In the genomic region with DNA sequence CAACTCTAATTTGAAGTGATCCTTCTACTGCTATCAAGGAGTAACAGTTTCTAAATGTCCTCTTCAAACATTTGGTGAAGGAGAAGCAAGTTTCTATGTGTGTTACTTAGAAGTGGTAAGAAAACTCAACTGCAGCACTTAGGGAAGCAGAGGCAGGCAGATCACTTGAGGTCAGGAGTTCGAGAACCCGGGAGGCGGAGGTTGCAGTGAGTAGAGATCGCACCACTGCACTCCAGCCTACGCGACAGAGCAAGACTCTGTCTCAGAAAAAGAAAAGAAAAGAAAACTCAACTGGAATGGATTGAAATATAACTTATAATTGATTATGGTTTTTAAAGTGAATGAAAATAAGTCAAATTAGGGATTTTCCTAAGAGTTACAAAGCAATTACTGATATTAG, we compare ENCODE assay signal across 22 cellular contexts.
DNase-seq lines count a peak whose midpoint lies in the region; ATAC-seq, FAIRE-seq and TF ChIP-seq lines count a peak whose summit lies in the region.
"Had no signal": no experiment of that assay in that cellular context is flagged by ENCODE, and none has a peak within 500 bp of the region (broad histone marks: within the 10 kb centered on the region; RNA-seq: fewer than 3 reads in every experiment).

No MANE protein-coding gene starts in this region.

- no peaks in the 10 kb centered on the region for H3K27me3 ChIP-seq in CD4-positive, alpha-beta T cell (ENCODE audit: control insufficient read depth, insufficient read depth, low read length)
- H3K27me3 ChIP-seq in IMR-90 (ENCODE audit: control insufficient read depth, insufficient read depth, low read length) (no peaks in the 10 kb centered on the region), GM12878 (replicated peaks in 1 of 2; ENCODE audit: control insufficient read depth in 2 of 2, insufficient read depth in 2 of 2, low read length in 1 of 2) (no peaks in the 10 kb centered on the region), gastroesophageal sphincter (no peaks in the 10 kb centered on the region)

- peaks cover 61% of the 10 kb centered on the region for H3K4me1 Mint-ChIP-seq in CD4-positive, alpha-beta T cell (ENCODE audit: low read depth)
- peaks cover 32% of the 10 kb centered on the region for H3K4me1 Mint-ChIP-seq in neural crest cell

- CTCF ChIA-PET in CD4-positive, alpha-beta T cell (lab: Charles Lee): no interaction called here
- CTCF ChIA-PET in IMR-90 (lab: Yijun Ruan, JAX) (no interaction called here), GM12878 (lab: Yijun Ruan, JAX) (no interaction called here)

- no peaks in the 10 kb centered on the region for H3K79me1 ChIP-seq in IMR-90 (ENCODE audit: low read depth in 1 of 2, low read length in 2 of 2)

- H3K14ac ChIP-seq in IMR-90 (replicated peaks; ENCODE audit: low read depth, low read length): no peak overlapping the region; the same call in 1 of the 2 replicates

- H2AFZ ChIP-seq in IMR-90 (replicated peaks; ENCODE audit: low read length, poor library complexity): no peak overlapping the region
- H2AFZ ChIP-seq in GM12878 (ENCODE audit: control insufficient read depth, low read depth, low read length): peak overlapping the region; percentile 65
- H2AFZ ChIP-seq: parathyroid adenoma had no signal

- TF ChIP-seq POLR2A in IMR-90 (IDR thresholded peaks at IDR 0.05; ENCODE audit: low read depth, low read length) (no peak), GM12878 (IDR thresholded peaks at IDR 0.05; ENCODE audit: low read depth, low read length) (no peak), gastroesophageal sphincter (IDR thresholded peaks at IDR 0.05) (no peak)

- RAD21 ChIA-PET in GM12878 (lab: Charles Lee; ENCODE audit: unreplicated experiment): interaction anchor here (1.0 kb wide), 2 partner anchors 44 to 70 kb away, joined by 3 read pairs; no protein-coding TSS in a partner anchor

- SMC1A ChIA-PET in GM12878 (lab: Charles Lee; ENCODE audit: uncharacterized antibody, unreplicated experiment): interaction anchor here (1.0 to 2.9 kb wide), 5 partner anchors 12 to 132 kb away, joined by 3 to 26 read pairs (median 5); no protein-coding TSS in a partner anchor

- H3K4ac ChIP-seq in IMR-90 (ENCODE audit: low read depth, low read length): peak overlapping the region; percentile 36; the same call in 1 of the 2 replicates

- no peak for TF ChIP-seq EP300 in GM12878 (IDR thresholded peaks at IDR 0.05; ENCODE audit: borderline replicate concordance in 1 of 2, control insufficient read depth in 1 of 2, low read depth in 2 of 2, low read length in 2 of 2)
- no peak for TF ChIP-seq EP300 in gastroesophageal sphincter (IDR thresholded peaks at IDR 0.05)

- H2BK5ac ChIP-seq in IMR-90 (ENCODE audit: low read depth, low read length, poor library complexity, severe bottlenecking): no peak overlapping the region

- H4K20me1 ChIP-seq in IMR-90 (ENCODE audit: insufficient read depth, low read length) (no peaks in the 10 kb centered on the region), GM12878 (ENCODE audit: control insufficient read depth, insufficient read depth) (no peaks in the 10 kb centered on the region)

- no peak overlapping the region for H2AK9ac ChIP-seq in IMR-90 (replicated peaks; ENCODE audit: low read depth, low read length, poor library complexity)

- no peak overlapping the region for H2AK5ac ChIP-seq in IMR-90 (ENCODE audit: low read depth, low read length)

- in situ Hi-C loops in IMR-90 (cut with MboI; ENCODE audit: low sequenced_read_pairs): no loop called here
- in situ Hi-C loops in GM12878 (cut with MboI): no loop called here

- no peak for ATAC-seq in CD4-positive, alpha-beta T cell (ENCODE audit: poor library complexity)
- ATAC-seq in IMR-90 (ENCODE audit: low read depth) (no peak), GM12878 (no peak), gastroesophageal sphincter (no peak)

- peak overlapping the region; percentile 52 for H3K4me3 Mint-ChIP-seq in CD4-positive, alpha-beta T cell
- peak overlapping the region; percentile 45 for H3K4me3 Mint-ChIP-seq in neural crest cell
- H3K4me3 Mint-ChIP-seq: brain, CD14-positive monocyte, type B pancreatic cell had no signal

- intact Hi-C loops in CD4-positive, alpha-beta T cell (cut with DNase I, micrococcal nuclease): loop anchor here in 1 of 2 experiments (10.0 kb wide), 1 partner anchor 524 kb away; the partner anchor contains the start of gene DUSP6
- intact Hi-C loops in IMR-90 (cut with micrococcal nuclease): no loop called here
- intact Hi-C loops in GM12878 (cut with micrococcal nuclease; ENCODE audit: unreplicated experiment): no loop called here

- H2BK20ac ChIP-seq in IMR-90 (ENCODE audit: low read depth, low read length): peak overlapping the region; percentile 5; the same call in 1 of the 2 replicates

- BruUV-seq in IMR-90 (replicated peaks; lab: Mats Ljungman, UMichigan): no TSS peak
- no TSS peak for BruUV-seq in GM12878 (replicated peaks; lab: Mats Ljungman, UMichigan)

- peaks cover 15% of the 10 kb centered on the region; the same call in 1 of the 2 replicates for H3K9me1 ChIP-seq in IMR-90 (ENCODE audit: insufficient read depth, low read length)

- no peaks in the 10 kb centered on the region for H3K36me3 ChIP-seq in IMR-90 (ENCODE audit: control insufficient read depth, insufficient read depth, low read length)
- H3K36me3 ChIP-seq in GM12878 (ENCODE audit: control insufficient read depth in 2 of 2, insufficient read depth in 2 of 2, low read length in 1 of 2): no peaks in the 10 kb centered on the region
- H3K36me3 ChIP-seq in gastroesophageal sphincter: no peaks in the 10 kb centered on the region

- no peak for FAIRE-seq in GM12878 (lab: Jason Lieb, UNC)
- FAIRE-seq: H1, keratinocyte, RCC 7860 had no signal

- no peak overlapping the region for H2BK15ac ChIP-seq in IMR-90 (ENCODE audit: low read depth, low read length)

- H3K27ac Mint-ChIP-seq in CD4-positive, alpha-beta T cell: no peak overlapping the region
- peak overlapping the region; percentile 30 for H3K27ac Mint-ChIP-seq in neural crest cell (ENCODE audit: unreplicated experiment)
- H3K27ac Mint-ChIP-seq: CD14-positive monocyte, type B pancreatic cell had no signal

- no peak overlapping the region for H4K5ac ChIP-seq in IMR-90 (ENCODE audit: low read depth, low read length)

- H3K9me3 ChIP-seq in CD4-positive, alpha-beta T cell (ENCODE audit: control insufficient read depth, low read length): no peaks in the 10 kb centered on the region
- no peaks in the 10 kb centered on the region for H3K9me3 ChIP-seq in IMR-90 (ENCODE audit: control insufficient read depth, insufficient read depth, low read length)
- no peaks in the 10 kb centered on the region for H3K9me3 ChIP-seq in GM12878 (replicated peaks; ENCODE audit: control insufficient read depth, insufficient read depth, low read length)
- H3K9me3 ChIP-seq in gastroesophageal sphincter: no peaks in the 10 kb centered on the region

- H4K91ac ChIP-seq in IMR-90 (ENCODE audit: insufficient read depth, low read depth, low read length): no peak overlapping the region

- DNase-seq in CD4-positive, alpha-beta T cell: no peak
- DNase-seq in IMR-90 (no peak), GM12878 (ENCODE audit: low read depth, low spot score) (no peak), neural crest cell (ENCODE audit: low read depth, low spot score) (no peak), A172 (ENCODE audit: low spot score) (no peak)
- DNase-seq in stimulated activated naive CD4-positive, alpha-beta T cell (lab: John Stamatoyannopoulos, UW): no peak
- DNase-seq: activated T-cell treated with anti-CD3 and anti-CD28 coated beads for 4 hours; NCI-H1092 treated with DMSO at 0.1 percent for 48 hours; NCI-H2029; NCI-H526 treated with DMSO at 0.1 percent for 48 hours; small intestine; stimulated activated CD4-positive, alpha-beta T cell treated with anti-CD3 and anti-CD28 coated beads, Interleukin-1b, Interleukin-23, amount 100 ng/mL, for 48 hours; stimulated activated CD8-positive, alpha-beta memory T cell treated with anti-CD3 and anti-CD28 coated beads, Interleukin-4, amount 100 ng/mL, for 48 hours; T-helper 1 cell had no signal

- TF ChIP-seq RAD21 in IMR-90 (IDR thresholded peaks at IDR 0.05; ENCODE audit: low read length) (no peak), GM12878 (IDR thresholded peaks at IDR 0.05; ENCODE audit: insufficient read depth, low read depth, low read length) (no peak)

- peak overlapping the region; percentile 19; the same call in 1 of the 2 replicates for H2BK120ac ChIP-seq in IMR-90 (ENCODE audit: low read depth, low read length)

- H3K27me3 Mint-ChIP-seq in CD4-positive, alpha-beta T cell: no peaks in the 10 kb centered on the region
- H3K27me3 Mint-ChIP-seq in neural crest cell (ENCODE audit: low read depth): no peaks in the 10 kb centered on the region
- H3K27me3 Mint-ChIP-seq: type B pancreatic cell had no signal

- H3K4me1 ChIP-seq in IMR-90 (ENCODE audit: control insufficient read depth, insufficient read depth, low read length): peaks cover 13% of the 10 kb centered on the region
- H3K4me1 ChIP-seq in GM12878 (ENCODE audit: control insufficient read depth, insufficient read depth, low read length): peaks cover 43% of the 10 kb centered on the region
- H3K4me1 ChIP-seq in gastroesophageal sphincter: no peaks in the 10 kb centered on the region
- H3K4me1 ChIP-seq: parathyroid adenoma had no signal

- no CpG with 5 or more reads among the region's 6 CpGs for WGBS in IMR-90 (ENCODE audit: extremely low coverage in 2 of 2, insufficient read length in 1 of 2), 2 experiments
- 62% methylated on average over 6 of the region's 6 CpGs for WGBS in GM12878 (ENCODE audit: insufficient coverage, insufficient replicate concordance, low lambda C conversion rate, missing lambda C conversion rate)
- WGBS in gastroesophageal sphincter (ENCODE audit: low coverage in 1 of 2), 2 donors: 88 to 94% methylated on average over 6 of the region's 6 CpGs

- TF ChIP-seq CTCF in CD4-positive, alpha-beta T cell (IDR thresholded peaks at IDR 0.05): no peak
- no peak for TF ChIP-seq CTCF in IMR-90 (conservative IDR thresholded peaks at IDR 0.05; ENCODE audit: low read depth, low read length)
- TF ChIP-seq CTCF in GM12878 (IDR thresholded peaks at IDR 0.05 in 2 of 3, conservative IDR thresholded peaks at IDR 0.05 in 1 of 3; ENCODE audit: control insufficient read depth in 2 of 3, extremely low read depth in 1 of 3, insufficient read depth in 1 of 3, low read depth in 3 of 3, low read length in 3 of 3): no peak
- TF ChIP-seq CTCF in neural crest cell (conservative IDR thresholded peaks at IDR 0.05): no peak
- TF ChIP-seq CTCF in gastroesophageal sphincter (IDR thresholded peaks at IDR 0.05): no peak

- H3K18ac ChIP-seq in IMR-90 (ENCODE audit: low read depth, low read length): no peak overlapping the region

- dilution Hi-C loops in IMR-90 (cut with HindIII; ENCODE audit: low sequenced_read_pairs, unreplicated experiment): no loop called here

- H3K4me2 ChIP-seq in IMR-90 (ENCODE audit: low read depth, low read length): no peak overlapping the region
- H3K4me2 ChIP-seq in GM12878 (ENCODE audit: control insufficient read depth, insufficient read depth): peak overlapping the region; percentile 94

- no peak overlapping the region for H3K27ac ChIP-seq in CD4-positive, alpha-beta T cell (ENCODE audit: low read depth, low read length)
- H3K27ac ChIP-seq in IMR-90 (ENCODE audit: insufficient read depth, low read length): no peak overlapping the region
- H3K27ac ChIP-seq in GM12878 (ENCODE audit: control insufficient read depth, insufficient read depth): peak overlapping the region; percentile 99
- H3K27ac ChIP-seq in gastroesophageal sphincter: no peak overlapping the region
- H3K27ac ChIP-seq: parathyroid adenoma had no signal

- no peak overlapping the region for H3K23ac ChIP-seq in IMR-90 (ENCODE audit: low read depth, low read length)

- peaks cover 6% of the 10 kb centered on the region for H3K36me3 Mint-ChIP-seq in CD4-positive, alpha-beta T cell (ENCODE audit: low read depth)
- no peaks in the 10 kb centered on the region for H3K36me3 Mint-ChIP-seq in neural crest cell (ENCODE audit: low read depth)
- H3K36me3 Mint-ChIP-seq: brain, CD14-positive monocyte, type B pancreatic cell had no signal

- H3K79me2 ChIP-seq in GM12878 (ENCODE audit: control insufficient read depth, insufficient read depth, low read length): no peaks in the 10 kb centered on the region
- H3K79me2 ChIP-seq: parathyroid adenoma had no signal

- H3K4me3 ChIP-seq in IMR-90 (ENCODE audit: insufficient read depth, low read depth, low read length) (no peak overlapping the region), GM12878 (no peak overlapping the region), gastroesophageal sphincter (no peak overlapping the region)

- H3K9me3 Mint-ChIP-seq in CD4-positive, alpha-beta T cell: peaks cover 6% of the 10 kb centered on the region
- peaks cover 3% of the 10 kb centered on the region for H3K9me3 Mint-ChIP-seq in neural crest cell

- POLR2A ChIA-PET in CD4-positive, alpha-beta T cell (lab: Charles Lee): interaction anchor here (2.9 kb wide), 1 partner anchor 15 kb away, joined by 24 read pairs; no protein-coding TSS in a partner anchor
- POLR2A ChIA-PET in IMR-90 (lab: Charles Lee; ENCODE audit: unreplicated experiment) (no interaction called here), GM12878 (lab: Charles Lee) (no interaction called here)

- H3K56ac ChIP-seq in IMR-90 (ENCODE audit: extremely low read depth, insufficient read depth, low read length): no peak overlapping the region

- no peak overlapping the region for H4K8ac ChIP-seq in IMR-90 (ENCODE audit: low read depth in 2 of 2, low read length in 2 of 2)

- H3K9ac ChIP-seq in IMR-90 (ENCODE audit: low read depth, low read length) (no peak overlapping the region), GM12878 (ENCODE audit: control insufficient read depth, insufficient read depth, low read length) (no peak overlapping the region)
- H3K9ac ChIP-seq: parathyroid adenoma had no signal
